Comparison of ENCODE assay signal across 1 cellular context in genomic region chr12:69359531-69360347, GRCh38.
TF ChIP-seq lines count a peak whose summit lies in the region.

Gene YEATS4, plus strand, starts transcription at chr12:69359743. Its CDS starts 230 bp downstream, at chr12:69359973.

TF ChIP-seq in K562, 482 proteins besides CTCF, POLR2A, EP300 and RAD21 (continued from another document and continues in another):
- TF ChIP-seq PREB (CRISPR knock-in tag; IDR thresholded peaks at IDR 0.05), result peak; percentile 98; the same call in 1 of the 2 replicates
- 0 out of 2 replicates have a peak, but pooled peaks have one; percentile 13 for TF ChIP-seq BHLHE40 (IDR thresholded peaks at IDR 0.05; ENCODE audit: low read length)
- TF ChIP-seq SIRT6 (IDR thresholded peaks at IDR 0.05; ENCODE audit: low read depth, low read length), result no peak
- peak; percentile 55 for TF ChIP-seq CHD1 (IDR thresholded peaks at IDR 0.05; ENCODE audit: low read length)
- no peak for TF ChIP-seq ZNF124 (CRISPR knock-in tag; IDR thresholded peaks at IDR 0.05)
- peak; percentile 55 for TF ChIP-seq CCNT2 (IDR thresholded peaks at IDR 0.05; ENCODE audit: borderline replicate concordance, extremely low read depth, insufficient read length, low read depth, low read length)
- peak; percentile 34; the same call in 1 of the 2 replicates for TF ChIP-seq JUND (IDR thresholded peaks at IDR 0.05; ENCODE audit: borderline replicate concordance, low read depth, low read length)
- no peak; the same call in 2 of the 3 replicates for TF ChIP-seq JUND (tag; IDR thresholded peaks at IDR 0.05; ENCODE audit: borderline replicate concordance, low read depth, low read length)
- no peak for TF ChIP-seq CBFB (CRISPR knock-in tag; IDR thresholded peaks at IDR 0.05)
- TF ChIP-seq ZBTB8A (IDR thresholded peaks at IDR 0.05; ENCODE audit: partially characterized antibody), result no peak
- TF ChIP-seq NR0B1 (IDR thresholded peaks at IDR 0.05; ENCODE audit: partially characterized antibody), result no peak
- TF ChIP-seq MLLT1 (IDR thresholded peaks at IDR 0.05), result no peak
- TF ChIP-seq FOXK1 (CRISPR knock-in tag; IDR thresholded peaks at IDR 0.05; ENCODE audit: borderline replicate concordance), result peak; percentile 82
- peak; percentile 90 for TF ChIP-seq POLR2AphosphoS5 (IDR thresholded peaks at IDR 0.05; ENCODE audit: control insufficient read depth, insufficient read depth, low read depth, low read length)
- 0 out of 2 replicates have a peak, but pooled peaks have one; percentile 37 for TF ChIP-seq NR2C2 (CRISPR knock-in tag; IDR thresholded peaks at IDR 0.05)
- TF ChIP-seq NR2C2 (tag; IDR thresholded peaks at IDR 0.05), result peak; percentile 93
- TF ChIP-seq FIP1L1 (IDR thresholded peaks at IDR 0.05; ENCODE audit: low read depth, low read length, poor library complexity, severe bottlenecking), result peak; percentile 91
- 0 out of 2 replicates have a peak, but pooled peaks have one; percentile 47 for TF ChIP-seq ZNF76 (CRISPR knock-in tag; IDR thresholded peaks at IDR 0.05; ENCODE audit: borderline replicate concordance)
- TF ChIP-seq ZZZ3 (IDR thresholded peaks at IDR 0.05), result peak; percentile 91; the same call in 1 of the 2 replicates
- TF ChIP-seq HOXB6 (CRISPR knock-in tag; IDR thresholded peaks at IDR 0.05; ENCODE audit: borderline replicate concordance), result no peak
- peak; percentile 55 for TF ChIP-seq PRPF4 (IDR thresholded peaks at IDR 0.05; ENCODE audit: insufficient read depth, low read depth, low read length, poor library complexity, severe bottlenecking)
- no peak for TF ChIP-seq ZNF584 (CRISPR knock-in tag; IDR thresholded peaks at IDR 0.05; ENCODE audit: low read depth)
- TF ChIP-seq ZNF639 (CRISPR knock-in tag; conservative IDR thresholded peaks at IDR 0.05 in 1 of 2, IDR thresholded peaks at IDR 0.05 in 1 of 2), result peak in 1 of 2 experiments; percentile 59; a peak in 1 of 4 replicates
- no peak for TF ChIP-seq ASH1L (IDR thresholded peaks at IDR 0.05; ENCODE audit: borderline replicate concordance, low read depth, partially characterized antibody)
- no peak for TF ChIP-seq FUS (optimal IDR thresholded peaks at IDR 0.05; ENCODE audit: low read depth, low read length)
- peak; percentile 71 for TF ChIP-seq GMEB1 (CRISPR knock-in tag; IDR thresholded peaks at IDR 0.05)
- TF ChIP-seq ZNF232 (CRISPR knock-in tag; IDR thresholded peaks at IDR 0.05), result no peak
- no peak for TF ChIP-seq ZKSCAN3 (CRISPR knock-in tag; IDR thresholded peaks at IDR 0.05)
- no peak for TF ChIP-seq WHSC1 (IDR thresholded peaks at IDR 0.05; ENCODE audit: low read length)
- no peak for TF ChIP-seq MYNN (IDR thresholded peaks at IDR 0.05)
- no peak for TF ChIP-seq MYNN (CRISPR knock-in tag; IDR thresholded peaks at IDR 0.05)
- no peak for TF ChIP-seq SNRNP70 (optimal IDR thresholded peaks at IDR 0.05; ENCODE audit: low read depth, low read length)
- no peak for TF ChIP-seq HNRNPUL1 (IDR thresholded peaks at IDR 0.05; ENCODE audit: low read length)
- no peak for TF ChIP-seq ETV6 (IDR thresholded peaks at IDR 0.05; ENCODE audit: borderline replicate concordance in 1 of 2, low read depth in 2 of 2, low read length in 1 of 2)
- peak; percentile 50; the same call in 1 of the 2 replicates for TF ChIP-seq ETV6 (CRISPR knock-in tag; IDR thresholded peaks at IDR 0.05; ENCODE audit: borderline replicate concordance)
- TF ChIP-seq MAZ (CRISPR knock-in tag; conservative IDR thresholded peaks at IDR 0.05 in 1 of 2, IDR thresholded peaks at IDR 0.05 in 1 of 2), result peak; percentile 75 to 78
- TF ChIP-seq TCF15 (CRISPR knock-in tag; IDR thresholded peaks at IDR 0.05), result no peak
- no peak for TF ChIP-seq MCM7 (IDR thresholded peaks at IDR 0.05)
- no peak for TF ChIP-seq ZBTB17 (CRISPR knock-in tag; IDR thresholded peaks at IDR 0.05)
- TF ChIP-seq ZNF143 (CRISPR knock-in tag; IDR thresholded peaks at IDR 0.05), result no peak
- no peak for TF ChIP-seq STAT5B (CRISPR knock-in tag; IDR thresholded peaks at IDR 0.05)
- no peak for TF ChIP-seq SMARCB1 (IDR thresholded peaks at IDR 0.05; ENCODE audit: insufficient read length, low read depth)
- no peak for TF ChIP-seq CSDE1 (IDR thresholded peaks at IDR 0.05)
- 0 out of 2 replicates have a peak, but pooled peaks have one; percentile 36 for TF ChIP-seq ZKSCAN1 (IDR thresholded peaks at IDR 0.05; ENCODE audit: low read depth, low read length)
- TF ChIP-seq ZNF134 (CRISPR knock-in tag; conservative IDR thresholded peaks at IDR 0.05), result no peak
- no peak for TF ChIP-seq ZNF449 (CRISPR knock-in tag; IDR thresholded peaks at IDR 0.05)
- no peak for TF ChIP-seq IFI16 (CRISPR knock-in tag; IDR thresholded peaks at IDR 0.05)
- no peak for TF ChIP-seq USF2 (CRISPR knock-in tag; IDR thresholded peaks at IDR 0.05)
- TF ChIP-seq EZH2 (IDR thresholded peaks at IDR 0.05; ENCODE audit: borderline replicate concordance, low read depth, low read length), result no peak
- peak; percentile 15; the same call in 1 of the 2 replicates for TF ChIP-seq JUN (IDR thresholded peaks at IDR 0.05; ENCODE audit: borderline replicate concordance, low read depth, low read length)
- TF ChIP-seq JUN (CRISPR knock-in tag; IDR thresholded peaks at IDR 0.05; ENCODE audit: borderline replicate concordance), result no peak
- no peak for TF ChIP-seq SMAD3 (CRISPR knock-in tag; conservative IDR thresholded peaks at IDR 0.05)
- no peak for TF ChIP-seq ZNF707 (CRISPR knock-in tag; conservative IDR thresholded peaks at IDR 0.05)
- TF ChIP-seq MEIS2 (IDR thresholded peaks at IDR 0.05; ENCODE audit: partially characterized antibody), result peak; percentile 97
- peak; percentile 98 for TF ChIP-seq EP400 (IDR thresholded peaks at IDR 0.05)
- peak in 1 of 2 experiments; percentile 87; a peak in 2 of 4 replicates for TF ChIP-seq HDAC1 (IDR thresholded peaks at IDR 0.05)
- no peak; the same call in 1 of the 2 replicates for TF ChIP-seq CHAMP1 (IDR thresholded peaks at IDR 0.05)
- peak; percentile 30 to 89 (median 76) for TF ChIP-seq YY1 (IDR thresholded peaks at IDR 0.05; ENCODE audit: borderline replicate concordance in 1 of 3, control insufficient read depth in 1 of 3, extremely low read depth in 1 of 3, insufficient read depth in 3 of 3, insufficient read length in 1 of 3, insufficient replicate concordance in 2 of 3, low read depth in 1 of 3, low read length in 2 of 3)
- no peak for TF ChIP-seq SFPQ (IDR thresholded peaks at IDR 0.05; ENCODE audit: low read depth, low read length)
- TF ChIP-seq PYGO2 (tag; IDR thresholded peaks at IDR 0.05), result no peak
